In genomic region chr2:54648256-54648655, GRCh38 we compare ENCODE assay signal across 15 cellular contexts.
A peak's percentile ranks its signal among the peaks of the same experiment; 100 is the strongest.
DNase-seq lines count a peak whose midpoint lies in the region; ATAC-seq and TF ChIP-seq lines count a peak whose summit lies in the region.
"Had no signal": no experiment of that assay in that cellular context is flagged by ENCODE, and none has a peak within 500 bp of the region (broad histone marks: within the 10 kb centered on the region; RNA-seq: fewer than 3 reads in every experiment).

No MANE protein-coding gene starts in this region.

- no peak for DNase-seq in activated naive CD4-positive, alpha-beta T cell treated with anti-CD3 and anti-CD28 coated beads for 36 hours
- DNase-seq in activated naive CD4-positive, alpha-beta T cell (lab: John Stamatoyannopoulos, UW), result no peak
- DNase-seq in Calu3 (no peak), glomerular visceral epithelial cell (ENCODE audit: extremely low spot score) (no peak)
- no peak for DNase-seq in effector memory CD8-positive, alpha-beta T cell
- DNase-seq in stimulated activated effector memory CD8-positive, alpha-beta T cell treated with anti-CD3 and anti-CD28 coated beads, Interleukin-12 subunit alpha, Interleukin-12 subunit beta, amount 100 ng/mL, for 72 hours (ENCODE audit: low spot score in 2 of 2), result no peak
- no peak for DNase-seq in stimulated activated CD4-positive, alpha-beta T cell treated with anti-CD3 and anti-CD28 coated beads, Interleukin-1b, Interleukin-23, amount 100 ng/mL, for 48 hours
- DNase-seq: MM.1S, NCI-H2029, NCI-H446, NCI-H524 treated with DMSO at 0.1 percent for 48 hours, NCI-H82, SIG-M5 had no signal

- CTCF ChIA-PET in activated naive CD4-positive, alpha-beta T cell treated with anti-CD3 and anti-CD28 coated beads for 36 hours (lab: Charles Lee), result no interaction called here
- CTCF ChIA-PET in Calu3 (lab: Charles Lee), result no interaction called here

- H3K4me1 Mint-ChIP-seq in activated naive CD4-positive, alpha-beta T cell treated with anti-CD3 and anti-CD28 coated beads for 36 hours (ENCODE audit: low read depth), result peaks cover 11% of the 10 kb centered on the region
- H3K4me1 Mint-ChIP-seq in Calu3 (ENCODE audit: low read depth, unreplicated experiment), result peaks cover 21% of the 10 kb centered on the region
- H3K4me1 Mint-ChIP-seq in effector memory CD8-positive, alpha-beta T cell (ENCODE audit: low read depth in 2 of 2), result peaks cover 1 to 12% of the 10 kb centered on the region in 2 donors
- H3K4me1 Mint-ChIP-seq in stimulated activated effector memory CD8-positive, alpha-beta T cell treated with anti-CD3 and anti-CD28 coated beads, Interleukin-12 subunit alpha, Interleukin-12 subunit beta, amount 100 ng/mL, for 72 hours, result peaks cover 9% of the 10 kb centered on the region
- H3K4me1 Mint-ChIP-seq in activated T-helper 17 cell treated with anti-CD3 and anti-CD28 coated beads, Interleukin-2, amount 50 U/mL, for 72 hours, result no peaks in the 10 kb centered on the region

- no peak for ATAC-seq in effector memory CD8-positive, alpha-beta T cell (replicated peaks)
- no peak for ATAC-seq in stimulated activated effector memory CD8-positive, alpha-beta T cell treated with anti-CD3 and anti-CD28 coated beads, Interleukin-12 subunit alpha, Interleukin-12 subunit beta, amount 100 ng/mL, for 72 hours
- ATAC-seq in activated T-helper 17 cell treated with anti-CD3 and anti-CD28 coated beads, Interleukin-2, amount 50 U/mL, for 72 hours (replicated peaks), result no peak

- H3K36me3 Mint-ChIP-seq in activated naive CD4-positive, alpha-beta T cell treated with anti-CD3 and anti-CD28 coated beads for 36 hours (ENCODE audit: low read depth), result peaks cover 56% of the 10 kb centered on the region
- H3K36me3 Mint-ChIP-seq in Calu3 (ENCODE audit: insufficient read depth, unreplicated experiment), result peaks cover 96% of the 10 kb centered on the region
- peaks cover 95% of the 10 kb centered on the region for H3K36me3 Mint-ChIP-seq in effector memory CD8-positive, alpha-beta T cell (ENCODE audit: insufficient read depth)
- H3K36me3 Mint-ChIP-seq in stimulated activated effector memory CD8-positive, alpha-beta T cell treated with anti-CD3 and anti-CD28 coated beads, Interleukin-12 subunit alpha, Interleukin-12 subunit beta, amount 100 ng/mL, for 72 hours, result peaks cover 93% of the 10 kb centered on the region
- H3K36me3 Mint-ChIP-seq in activated T-helper 17 cell treated with anti-CD3 and anti-CD28 coated beads, Interleukin-2, amount 50 U/mL, for 72 hours (ENCODE audit: low read depth), result peaks cover 97% of the 10 kb centered on the region

- BruUV-seq in Calu3 (replicated peaks; lab: Mats Ljungman, UMichigan), result no TSS peak

- H3K27me3 Mint-ChIP-seq in activated naive CD4-positive, alpha-beta T cell treated with anti-CD3 and anti-CD28 coated beads for 36 hours (ENCODE audit: low read depth), result no peaks in the 10 kb centered on the region
- H3K27me3 Mint-ChIP-seq in Calu3 (ENCODE audit: unreplicated experiment), result no peaks in the 10 kb centered on the region
- no peaks in the 10 kb centered on the region for H3K27me3 Mint-ChIP-seq in effector memory CD8-positive, alpha-beta T cell
- no peaks in the 10 kb centered on the region for H3K27me3 Mint-ChIP-seq in activated T-helper 17 cell treated with anti-CD3 and anti-CD28 coated beads, Interleukin-2, amount 50 U/mL, for 72 hours
- H3K27me3 Mint-ChIP-seq: IgD-negative memory B cell had no signal

- intact Hi-C loops in activated naive CD4-positive, alpha-beta T cell treated with anti-CD3 and anti-CD28 coated beads for 36 hours (cut with micrococcal nuclease), result no loop called here
- intact Hi-C loops in Calu3 (cut with micrococcal nuclease; ENCODE audit: unreplicated experiment), result no loop called here

- TF ChIP-seq CTCF in Calu3 (IDR thresholded peaks at IDR 0.05; ENCODE audit: unreplicated experiment), result no peak

- no peak overlapping the region for H3K4me3 Mint-ChIP-seq in activated naive CD4-positive, alpha-beta T cell treated with anti-CD3 and anti-CD28 coated beads for 36 hours
- no peak overlapping the region for H3K4me3 Mint-ChIP-seq in Calu3 (ENCODE audit: low read depth, unreplicated experiment)
- no peak overlapping the region for H3K4me3 Mint-ChIP-seq in effector memory CD8-positive, alpha-beta T cell
- no peak overlapping the region for H3K4me3 Mint-ChIP-seq in stimulated activated effector memory CD8-positive, alpha-beta T cell treated with anti-CD3 and anti-CD28 coated beads, Interleukin-12 subunit alpha, Interleukin-12 subunit beta, amount 100 ng/mL, for 72 hours
- H3K4me3 Mint-ChIP-seq in activated T-helper 17 cell treated with anti-CD3 and anti-CD28 coated beads, Interleukin-2, amount 50 U/mL, for 72 hours, result no peak overlapping the region
- H3K4me3 Mint-ChIP-seq: IgD-negative memory B cell had no signal

- no peaks in the 10 kb centered on the region for H3K9me3 Mint-ChIP-seq in activated naive CD4-positive, alpha-beta T cell treated with anti-CD3 and anti-CD28 coated beads for 36 hours
- H3K9me3 Mint-ChIP-seq in Calu3 (ENCODE audit: low read depth, unreplicated experiment), result no peaks in the 10 kb centered on the region
- no peaks in the 10 kb centered on the region for H3K9me3 Mint-ChIP-seq in effector memory CD8-positive, alpha-beta T cell
- no peaks in the 10 kb centered on the region for H3K9me3 Mint-ChIP-seq in stimulated activated effector memory CD8-positive, alpha-beta T cell treated with anti-CD3 and anti-CD28 coated beads, Interleukin-12 subunit alpha, Interleukin-12 subunit beta, amount 100 ng/mL, for 72 hours
- H3K9me3 Mint-ChIP-seq in activated T-helper 17 cell treated with anti-CD3 and anti-CD28 coated beads, Interleukin-2, amount 50 U/mL, for 72 hours, result no peaks in the 10 kb centered on the region
- H3K9me3 Mint-ChIP-seq: IgD-negative memory B cell had no signal

- peak overlapping the region; percentile 50 for H3K27ac Mint-ChIP-seq in activated naive CD4-positive, alpha-beta T cell treated with anti-CD3 and anti-CD28 coated beads for 36 hours
- peak overlapping the region; percentile 63 for H3K27ac Mint-ChIP-seq in Calu3 (ENCODE audit: unreplicated experiment)
- H3K27ac Mint-ChIP-seq in effector memory CD8-positive, alpha-beta T cell, result peak overlapping the region; percentile 38 to 59
- H3K27ac Mint-ChIP-seq in stimulated activated effector memory CD8-positive, alpha-beta T cell treated with anti-CD3 and anti-CD28 coated beads, Interleukin-12 subunit alpha, Interleukin-12 subunit beta, amount 100 ng/mL, for 72 hours, result peak overlapping the region; percentile 70
- H3K27ac Mint-ChIP-seq in activated T-helper 17 cell treated with anti-CD3 and anti-CD28 coated beads, Interleukin-2, amount 50 U/mL, for 72 hours, result no peak overlapping the region
- H3K27ac Mint-ChIP-seq: IgD-negative memory B cell had no signal
